Comparison of ENCODE assay signal across 10 cellular contexts in genomic region chr10:103153765-103154197, GRCh38. TPM values are rescaled to one million over a fixed set of nuclear protein-coding genes. Genes with fewer than 3 reads are reported as not detected.
DNase-seq lines count a peak whose midpoint lies in the region; TF ChIP-seq lines count a peak whose summit lies in the region.
"Had no signal": no experiment of that assay in that cellular context is flagged by ENCODE, and none has a peak within 500 bp of the region (broad histone marks: within the 10 kb centered on the region; RNA-seq: fewer than 3 reads in every experiment).

No MANE protein-coding gene starts in this region.

- no peaks in the 10 kb centered on the region for H3K79me2 ChIP-seq in mesendoderm (ENCODE audit: control insufficient read depth, insufficient read depth, low read length)

- peak; percentile 4 for DNase-seq in NCI-H1105 treated with DMSO at 0.1 percent for 48 hours (lab: John Stamatoyannopoulos, UW)
- DNase-seq in NCI-H1105 (lab: John Stamatoyannopoulos, UW), result no peak
- no peak for DNase-seq in colonic mucosa
- peak; percentile 43 for DNase-seq in mesendoderm
- DNase-seq in tibial nerve (ENCODE audit: low spot score in 2 of 2), result no peak
- DNase-seq in RPMI8226, result no peak
- DNase-seq in T-helper 1 cell, result no peak
- DNase-seq in activated CD8-positive, alpha-beta memory T cell treated with anti-CD3 and anti-CD28 coated beads, Interleukin-2, amount 50 U/mL, for 48 hours, result no peak
- DNase-seq: activated CD4-positive, alpha-beta memory T cell treated with anti-CD3 and anti-CD28 coated beads, Interleukin-2, amount 10 ng/mL, durations not matched to agents 7 days and 5 days; stimulated activated CD4-positive, alpha-beta T cell treated with anti-CD3 and anti-CD28 coated beads, Interleukin-4, amount 100 ng/mL, for 1 hour had no signal

- H3K4ac ChIP-seq in mesendoderm (ENCODE audit: low read depth, low read length), result no peak overlapping the region

- no peak overlapping the region for H2AK5ac ChIP-seq in mesendoderm (ENCODE audit: low read length)

- TF ChIP-seq POLR2A in tibial nerve (IDR thresholded peaks at IDR 0.05), result no peak

- H3K4me1 ChIP-seq in colonic mucosa (no peaks in the 10 kb centered on the region), mesendoderm (ENCODE audit: control insufficient read depth, low read depth, low read length) (peaks cover 5% of the 10 kb centered on the region), tibial nerve (peaks cover 0 to 53% (median 17%) of the 10 kb centered on the region in 4 donors)

- no peaks in the 10 kb centered on the region for H3K79me1 ChIP-seq in mesendoderm (ENCODE audit: low read length)

- H3K9me3 ChIP-seq in colonic mucosa (no peaks in the 10 kb centered on the region), tibial nerve (no peaks in the 10 kb centered on the region)

- TF ChIP-seq EP300 in tibial nerve (IDR thresholded peaks at IDR 0.05), result no peak

- intact Hi-C loops in colonic mucosa (cut with DNase I), result no loop called here

- H2BK5ac ChIP-seq in mesendoderm (ENCODE audit: low read length), result no peak overlapping the region

- TF ChIP-seq CTCF in colonic mucosa (IDR thresholded peaks at IDR 0.05), result no peak
- TF ChIP-seq CTCF in tibial nerve (IDR thresholded peaks at IDR 0.05), result no peak

- H3K27me3 ChIP-seq in colonic mucosa, result no peaks in the 10 kb centered on the region
- H3K27me3 ChIP-seq in mesendoderm (ENCODE audit: insufficient read depth, low read length, poor library complexity), result no peaks in the 10 kb centered on the region
- H3K27me3 ChIP-seq in tibial nerve, result no peaks in the 10 kb centered on the region

- H2BK120ac ChIP-seq in mesendoderm (ENCODE audit: low read depth, low read length), result no peak overlapping the region

- H4K5ac ChIP-seq in mesendoderm (ENCODE audit: low read length), result no peak overlapping the region

- no peak overlapping the region for H3K18ac ChIP-seq in mesendoderm (ENCODE audit: low read length)

- H3K56ac ChIP-seq in mesendoderm (ENCODE audit: low read length), result peak overlapping the region; percentile 9

- H3K23ac ChIP-seq in mesendoderm (ENCODE audit: low read length), result no peak overlapping the region

- no peak overlapping the region for H3K4me3 ChIP-seq in colonic mucosa
- no peak overlapping the region for H3K4me3 ChIP-seq in mesendoderm (ENCODE audit: low read length)
- peak overlapping the region in 2 of 4 donors; percentile 2 to 28 for H3K4me3 ChIP-seq in tibial nerve

- H2BK15ac ChIP-seq in mesendoderm (replicated peaks; ENCODE audit: low read depth), result peak overlapping the region; percentile 92

- no peak overlapping the region for H3K4me2 ChIP-seq in mesendoderm (ENCODE audit: low read length)

- peak overlapping the region; percentile 33 for H3K27ac ChIP-seq in colonic mucosa
- peak overlapping the region; percentile 3 for H3K27ac ChIP-seq in mesendoderm (ENCODE audit: low read depth, low read length)
- peak overlapping the region; percentile 26 to 85 (median 66) for H3K27ac ChIP-seq in tibial nerve

- H3K36me3 ChIP-seq in colonic mucosa (no peaks in the 10 kb centered on the region), mesendoderm (ENCODE audit: control insufficient read depth, insufficient read depth, low read length) (no peaks in the 10 kb centered on the region), tibial nerve (peaks cover 0 to 8% (median 0%) of the 10 kb centered on the region in 3 donors)

- H3K9ac ChIP-seq in colonic mucosa (ENCODE audit: low read depth in 2 of 2, low read length in 2 of 2), result peak overlapping the region in 1 of 2 donors; percentile 14
- H3K9ac ChIP-seq in mesendoderm (ENCODE audit: low read length), result no peak overlapping the region

- no CpG with 5 or more reads among the region's 4 CpGs for WGBS in mesendoderm (ENCODE audit: extremely low coverage, insufficient coverage, low lambda C conversion rate)
- WGBS in tibial nerve, 2 donors, result 12 to 16% methylated on average over 4 of the region's 4 CpGs

- H4K8ac ChIP-seq in mesendoderm (ENCODE audit: low read depth, low read length), result no peak overlapping the region

RNA-seq across cellular contexts. Expression of gene NT5C2, which starts 39.3 kb away (rescaled TPM):
- total RNA-seq in colonic mucosa (10 to 100 TPM; 59.6 to 89.5 TPM), tibial nerve (10 to 100 TPM; 52.2 to 82.8 (median 72.4) TPM)
- polyA plus RNA-seq in mesendoderm (2013, experiment 1 of 2), result 59.8 TPM
- polyA plus RNA-seq in mesendoderm (2013, experiment 2 of 2), result 62.1 TPM

Comparison
In these comparisons a context has a peak if more than half of its experiments do, and no peak if none do; other contexts are left out.
1. DNase-seq: peak in NCI-H1105 treated with DMSO at 0.1 percent for 48 hours (single experiment) and mesendoderm (single experiment); none in NCI-H1105 (single experiment), colonic mucosa (single experiment), tibial nerve (0 of 2), RPMI8226 (single experiment), T-helper 1 cell (0 of 5) and activated CD8-positive, alpha-beta memory T cell treated with anti-CD3 and anti-CD28 coated beads, Interleukin-2, amount 50 U/mL, for 48 hours (single experiment).
2. H3K27ac ChIP-seq: peak in every context shown above with its lines; median percentile 66 in tibial nerve; 33 in colonic mucosa; 3 in mesendoderm.